Comparison of ENCODE assay signal across 8 cellular contexts in genomic region chr13:38872693-38873092, GRCh38.
DNase-seq lines count a peak whose midpoint lies in the region; ATAC-seq and TF ChIP-seq lines count a peak whose summit lies in the region.

No MANE protein-coding gene starts in this region.

- no peaks in the 10 kb centered on the region for H3K36me3 ChIP-seq in sigmoid colon

- intact Hi-C loops in sigmoid colon (cut with DNase I), result loop anchor here (2.0 kb wide), 1 partner anchor 110 kb away; no protein-coding TSS in a partner anchor

- CTCF ChIA-PET in activated CD8-positive, alpha-beta memory T cell treated with anti-CD3 and anti-CD28 coated beads, Interleukin-2, amount 10 ng/mL, durations not matched to agents 7 days and 5 days (lab: Charles Lee), result interaction anchor here (1.1 kb wide), 1 partner anchor 186 kb away, joined by 5 read pairs; no protein-coding TSS in a partner anchor

- no peaks in the 10 kb centered on the region for H3K9me3 Mint-ChIP-seq in activated CD8-positive, alpha-beta memory T cell treated with anti-CD3 and anti-CD28 coated beads, Interleukin-2, amount 10 ng/mL, durations not matched to agents 7 days and 5 days (ENCODE audit: low read depth)
- H3K9me3 Mint-ChIP-seq in natural killer cell treated with Interleukin-12 subunit alpha and Interleukin-12 subunit beta and Interleukin-15 and Interleukin-18, amount 100 ng/mL, for 72 hours, result no peaks in the 10 kb centered on the region

- H3K27me3 ChIP-seq in sigmoid colon, result no peaks in the 10 kb centered on the region

- no peak overlapping the region for H3K27ac ChIP-seq in sigmoid colon

- H3K4me3 Mint-ChIP-seq in activated CD8-positive, alpha-beta memory T cell treated with anti-CD3 and anti-CD28 coated beads, Interleukin-2, amount 10 ng/mL, durations not matched to agents 7 days and 5 days, result no peak overlapping the region
- H3K4me3 Mint-ChIP-seq in natural killer cell treated with Interleukin-12 subunit alpha and Interleukin-12 subunit beta and Interleukin-15 and Interleukin-18, amount 100 ng/mL, for 72 hours, result no peak overlapping the region

- peaks cover 1% of the 10 kb centered on the region for H3K4me1 Mint-ChIP-seq in activated CD8-positive, alpha-beta memory T cell treated with anti-CD3 and anti-CD28 coated beads, Interleukin-2, amount 10 ng/mL, durations not matched to agents 7 days and 5 days
- H3K4me1 Mint-ChIP-seq in natural killer cell treated with Interleukin-12 subunit alpha and Interleukin-12 subunit beta and Interleukin-15 and Interleukin-18, amount 100 ng/mL, for 72 hours (ENCODE audit: low read depth in 2 of 2), result no peaks in the 10 kb centered on the region

- H3K27ac Mint-ChIP-seq in activated CD8-positive, alpha-beta memory T cell treated with anti-CD3 and anti-CD28 coated beads, Interleukin-2, amount 10 ng/mL, durations not matched to agents 7 days and 5 days, result no peak overlapping the region
- H3K27ac Mint-ChIP-seq in natural killer cell treated with Interleukin-12 subunit alpha and Interleukin-12 subunit beta and Interleukin-15 and Interleukin-18, amount 100 ng/mL, for 72 hours, result no peak overlapping the region

- peak in 1 of 4 experiments; percentile 43 for TF ChIP-seq CTCF in sigmoid colon (IDR thresholded peaks at IDR 0.05)

- H3K36me3 Mint-ChIP-seq in activated CD8-positive, alpha-beta memory T cell treated with anti-CD3 and anti-CD28 coated beads, Interleukin-2, amount 10 ng/mL, durations not matched to agents 7 days and 5 days, result no peaks in the 10 kb centered on the region
- H3K36me3 Mint-ChIP-seq in natural killer cell treated with Interleukin-12 subunit alpha and Interleukin-12 subunit beta and Interleukin-15 and Interleukin-18, amount 100 ng/mL, for 72 hours, result no peaks in the 10 kb centered on the region

- TF ChIP-seq POLR2A in sigmoid colon (IDR thresholded peaks at IDR 0.05), result no peak

- no peak overlapping the region for H3K4me3 ChIP-seq in sigmoid colon

- 33 to 77% methylated on average over 7 of the region's 7 CpGs for WGBS in sigmoid colon, 2 donors

- peak; percentile 80 for ATAC-seq in GM21786 (IDR thresholded peaks at IDR 0.05; ENCODE audit: unreplicated experiment)
- ATAC-seq in activated CD8-positive, alpha-beta memory T cell treated with anti-CD3 and anti-CD28 coated beads, Interleukin-2, amount 10 ng/mL, durations not matched to agents 7 days and 5 days, result no peak
- ATAC-seq in natural killer cell treated with Interleukin-12 subunit alpha and Interleukin-12 subunit beta and Interleukin-15 and Interleukin-18, amount 100 ng/mL, for 72 hours, result no peak

- no peaks in the 10 kb centered on the region for H3K4me1 ChIP-seq in sigmoid colon

- TF ChIP-seq EP300 in sigmoid colon (IDR thresholded peaks at IDR 0.05), result no peak

- no peaks in the 10 kb centered on the region for H3K9me3 ChIP-seq in sigmoid colon

- DNase-seq in ELR (ENCODE audit: low read depth), result peak; percentile 50
- peak; percentile 54 for DNase-seq in NCI-H1105 (lab: John Stamatoyannopoulos, UW)
- DNase-seq in activated CD8-positive, alpha-beta memory T cell treated with anti-CD3 and anti-CD28 coated beads, Interleukin-2, amount 10 ng/mL, durations not matched to agents 7 days and 5 days, result peak; percentile 58
- peak; percentile 12 for DNase-seq in glomerular visceral epithelial cell (ENCODE audit: extremely low spot score)
- DNase-seq in sigmoid colon, result peak; percentile 69
- no peak for DNase-seq in natural killer cell treated with Interleukin-12 subunit alpha and Interleukin-12 subunit beta and Interleukin-15 and Interleukin-18, amount 100 ng/mL, for 72 hours (ENCODE audit: low spot score)
- no peak for DNase-seq in activated effector memory CD4-positive, alpha-beta T cell treated with anti-CD3 and anti-CD28 coated beads, Interleukin-2, amount 50 U/mL, for 16 hours

- peaks cover 12% of the 10 kb centered on the region for H3K27me3 Mint-ChIP-seq in activated CD8-positive, alpha-beta memory T cell treated with anti-CD3 and anti-CD28 coated beads, Interleukin-2, amount 10 ng/mL, durations not matched to agents 7 days and 5 days
- H3K27me3 Mint-ChIP-seq in natural killer cell treated with Interleukin-12 subunit alpha and Interleukin-12 subunit beta and Interleukin-15 and Interleukin-18, amount 100 ng/mL, for 72 hours, result peaks cover 0 to 8% of the 10 kb centered on the region in 2 donors

Comparison
In these comparisons a context has a peak if more than half of its experiments do, and no peak if none do; other contexts are left out.
1. DNase-seq: peak in ELR (single experiment), NCI-H1105 (single experiment), activated CD8-positive, alpha-beta memory T cell treated with anti-CD3 and anti-CD28 coated beads, Interleukin-2, amount 10 ng/mL, durations not matched to agents 7 days and 5 days (single experiment), glomerular visceral epithelial cell (single experiment) and sigmoid colon (single experiment); none in natural killer cell treated with Interleukin-12 subunit alpha and Interleukin-12 subunit beta and Interleukin-15 and Interleukin-18, amount 100 ng/mL, for 72 hours (single experiment) and activated effector memory CD4-positive, alpha-beta T cell treated with anti-CD3 and anti-CD28 coated beads, Interleukin-2, amount 50 U/mL, for 16 hours (single experiment).